8 cellular contexts compared by ENCODE assay signal in genomic region chr15:64092864-64093626, GRCh38. TPM values are rescaled to one million over a fixed set of nuclear protein-coding genes. Genes with fewer than 3 reads are reported as not detected.
DNase-seq lines count a peak whose midpoint lies in the region; ATAC-seq and TF ChIP-seq lines count a peak whose summit lies in the region.

No MANE protein-coding gene starts in this region.

- ATAC-seq in aorta (ENCODE audit: low FRiP score): peak; percentile 0

- no peaks in the 10 kb centered on the region for H3K4me1 ChIP-seq in aorta (ENCODE audit: control insufficient read depth in 1 of 2, insufficient read depth in 2 of 2, low read length in 2 of 2)

- peak; percentile 73 for DNase-seq in ELF-1 (ENCODE audit: low read depth, low spot score)
- DNase-seq in HFFc6: peak; percentile 38
- DNase-seq in NCI-H526 (lab: John Stamatoyannopoulos, UW): peak; percentile 64 to 65
- DNase-seq in activated CD8-positive, alpha-beta memory T cell treated with anti-CD3 and anti-CD28 coated beads, Interleukin-2, amount 50 U/mL, for 48 hours: peak; percentile 74
- peak; percentile 53 for DNase-seq in fibroblast of pulmonary artery (ENCODE audit: low read depth)
- peak; percentile 66 to 78 for DNase-seq in aorta
- DNase-seq in pons (ENCODE audit: low spot score): no peak

- H3K36me3 Mint-ChIP-seq in HFFc6 (ENCODE audit: low read depth): peaks cover 33% of the 10 kb centered on the region
- peaks cover 18% of the 10 kb centered on the region for H3K36me3 Mint-ChIP-seq in nephron (ENCODE audit: low read depth)

- H3K27ac ChIP-seq in aorta (ENCODE audit: low read depth in 1 of 2, low read length in 2 of 2): peak overlapping the region in 1 of 2 donors; percentile 80

- peaks cover 0 to 2% of the 10 kb centered on the region in 2 donors for H3K36me3 ChIP-seq in aorta (ENCODE audit: control insufficient read depth in 1 of 2, insufficient read depth in 2 of 2, low read length in 1 of 2)

- H3K4me3 ChIP-seq in fibroblast of pulmonary artery (replicated peaks; ENCODE audit: low read depth, low read length) (peak overlapping the region; percentile 86), aorta (ENCODE audit: low read length in 2 of 2) (peak overlapping the region; percentile 96 to 99)

- WGBS in aorta, 2 donors: 4% methylated on average over 22 of the region's 22 CpGs

- TF ChIP-seq CTCF in HFFc6 (IDR thresholded peaks at IDR 0.05) (0 out of 2 replicates have a peak, but pooled peaks have one; percentile 18), fibroblast of pulmonary artery (IDR thresholded peaks at IDR 0.05; ENCODE audit: low read length, missing control alignments) (peak; percentile 10), nephron (IDR thresholded peaks at IDR 0.05; ENCODE audit: unreplicated experiment in 3 of 3) (no peak)

- intact Hi-C loops in aorta (cut with DNase I): loop anchor here in 1 of 2 donors (5.0 kb wide), 1 partner anchor 69 kb away; the partner anchor contains the start of gene PPIB

- no peaks in the 10 kb centered on the region for H3K27me3 ChIP-seq in aorta (ENCODE audit: control insufficient read depth in 1 of 2, insufficient read depth in 2 of 2, low read length in 1 of 2)

- H3K4me1 Mint-ChIP-seq in HFFc6 (ENCODE audit: low read depth): peaks cover 56% of the 10 kb centered on the region
- peaks cover 56% of the 10 kb centered on the region for H3K4me1 Mint-ChIP-seq in nephron

- H3K9me3 ChIP-seq in aorta (ENCODE audit: control insufficient read depth, low read length): no peaks in the 10 kb centered on the region

- H3K9me3 Mint-ChIP-seq in HFFc6 (no peaks in the 10 kb centered on the region), nephron (no peaks in the 10 kb centered on the region)

- peak overlapping the region; percentile 99 for H3K4me3 Mint-ChIP-seq in HFFc6
- peak overlapping the region; percentile 96 to 98 (median 97) for H3K4me3 Mint-ChIP-seq in nephron

- H3K27ac Mint-ChIP-seq in HFFc6: peak overlapping the region; percentile 98
- H3K27ac Mint-ChIP-seq in nephron: peak overlapping the region; percentile 98 to 99 (median 99)

- H3K27me3 Mint-ChIP-seq in HFFc6 (ENCODE audit: insufficient read depth): no peaks in the 10 kb centered on the region; the same call in 1 of the 2 replicates
- H3K27me3 Mint-ChIP-seq in nephron (ENCODE audit: low read depth): no peaks in the 10 kb centered on the region

RNA-seq across cellular contexts. Expression of gene CIAO2A, which starts 0.6 kb away (rescaled TPM):
- 10 to 100 TPM; 46.5 to 61.1 (median 53.2) TPM for total RNA-seq in HFFc6 (2021; fragmentation: NEBNext Ultra II Directional; extraction: Animal tissue kit (Norgen Biotek cat#: 25700))
- 10 to 100 TPM; 23.2 to 27.4 TPM for total RNA-seq in aorta
- 10 to 100 TPM; 24.1 to 81.9 TPM for polyA plus RNA-seq in aorta

RNA-seq across cellular contexts. Expression of gene SNX1, which starts 2.7 kb away (rescaled TPM):
- total RNA-seq in HFFc6 (2021; fragmentation: NEBNext Ultra II Directional; extraction: Animal tissue kit (Norgen Biotek cat#: 25700)): 100 to 1,000 TPM in 1 of 6 experiments, 10 to 100 TPM in 5; 87.4 to 102 (median 96.1) TPM
- 100 to 1,000 TPM; 122 to 153 TPM for total RNA-seq in aorta
- 10 to 100 TPM; 54.6 to 57.7 TPM for polyA plus RNA-seq in aorta

RNA-seq across cellular contexts. Expression of gene DAPK2, which starts 46.8 kb away (rescaled TPM):
- total RNA-seq in HFFc6 (2021; fragmentation: NEBNext Ultra II Directional; extraction: Animal tissue kit (Norgen Biotek cat#: 25700)): 1 to 10 TPM; 2.1 to 5.7 (median 5.1) TPM
- total RNA-seq in aorta: 1 to 10 TPM; 6.0 to 8.0 TPM
- 1 to 10 TPM; 2.0 to 8.1 TPM for polyA plus RNA-seq in aorta

RNA-seq across cellular contexts. Expression of gene SNX22, which starts 58.5 kb away (rescaled TPM):
- under 1 TPM in 4 of 6 experiments, not detected in 2; 0.07 to 0.21 (median 0.14) TPM for total RNA-seq in HFFc6 (2021; fragmentation: NEBNext Ultra II Directional; extraction: Animal tissue kit (Norgen Biotek cat#: 25700))
- under 1 TPM; 0.36 to 0.39 TPM for total RNA-seq in aorta
- polyA plus RNA-seq in aorta: under 1 TPM; 0.38 to 0.90 TPM

Comparison
In these comparisons a context has a peak if more than half of its experiments do, and no peak if none do; other contexts are left out.
1. CTCF ChIP-seq: peak in HFFc6 (single experiment) and fibroblast of pulmonary artery (single experiment); none in nephron (0 of 3).